1 cellular context compared by ENCODE assay signal in the genomic region with DNA sequence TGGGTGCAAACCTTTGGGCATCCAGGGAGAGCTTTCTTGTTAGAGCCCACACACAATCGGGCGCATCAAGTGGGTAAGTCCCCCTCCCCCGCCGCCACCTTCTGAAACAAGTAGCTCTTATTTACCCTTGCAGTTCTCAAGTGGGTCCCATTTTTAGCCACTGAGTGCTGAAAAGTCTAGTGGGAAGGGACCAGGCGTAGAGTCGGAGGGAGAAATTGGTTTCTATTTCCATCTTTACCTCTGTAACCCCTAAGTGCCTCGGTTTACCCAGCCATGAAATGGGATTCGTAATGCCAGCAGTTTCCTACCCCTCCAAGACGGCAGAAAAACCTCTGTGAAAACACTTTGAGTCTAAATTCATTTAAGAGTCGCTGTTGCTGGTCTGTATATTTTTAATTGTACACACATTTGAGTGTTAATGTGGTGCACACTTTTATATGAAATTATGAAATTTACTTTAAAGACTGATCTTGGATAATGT.
TF ChIP-seq lines count a peak whose summit lies in the region.

No MANE protein-coding gene starts in this region.

TF ChIP-seq in K562, 482 proteins besides CTCF, POLR2A, EP300 and RAD21 (continued from another document):
- TF ChIP-seq, protein P1, sequence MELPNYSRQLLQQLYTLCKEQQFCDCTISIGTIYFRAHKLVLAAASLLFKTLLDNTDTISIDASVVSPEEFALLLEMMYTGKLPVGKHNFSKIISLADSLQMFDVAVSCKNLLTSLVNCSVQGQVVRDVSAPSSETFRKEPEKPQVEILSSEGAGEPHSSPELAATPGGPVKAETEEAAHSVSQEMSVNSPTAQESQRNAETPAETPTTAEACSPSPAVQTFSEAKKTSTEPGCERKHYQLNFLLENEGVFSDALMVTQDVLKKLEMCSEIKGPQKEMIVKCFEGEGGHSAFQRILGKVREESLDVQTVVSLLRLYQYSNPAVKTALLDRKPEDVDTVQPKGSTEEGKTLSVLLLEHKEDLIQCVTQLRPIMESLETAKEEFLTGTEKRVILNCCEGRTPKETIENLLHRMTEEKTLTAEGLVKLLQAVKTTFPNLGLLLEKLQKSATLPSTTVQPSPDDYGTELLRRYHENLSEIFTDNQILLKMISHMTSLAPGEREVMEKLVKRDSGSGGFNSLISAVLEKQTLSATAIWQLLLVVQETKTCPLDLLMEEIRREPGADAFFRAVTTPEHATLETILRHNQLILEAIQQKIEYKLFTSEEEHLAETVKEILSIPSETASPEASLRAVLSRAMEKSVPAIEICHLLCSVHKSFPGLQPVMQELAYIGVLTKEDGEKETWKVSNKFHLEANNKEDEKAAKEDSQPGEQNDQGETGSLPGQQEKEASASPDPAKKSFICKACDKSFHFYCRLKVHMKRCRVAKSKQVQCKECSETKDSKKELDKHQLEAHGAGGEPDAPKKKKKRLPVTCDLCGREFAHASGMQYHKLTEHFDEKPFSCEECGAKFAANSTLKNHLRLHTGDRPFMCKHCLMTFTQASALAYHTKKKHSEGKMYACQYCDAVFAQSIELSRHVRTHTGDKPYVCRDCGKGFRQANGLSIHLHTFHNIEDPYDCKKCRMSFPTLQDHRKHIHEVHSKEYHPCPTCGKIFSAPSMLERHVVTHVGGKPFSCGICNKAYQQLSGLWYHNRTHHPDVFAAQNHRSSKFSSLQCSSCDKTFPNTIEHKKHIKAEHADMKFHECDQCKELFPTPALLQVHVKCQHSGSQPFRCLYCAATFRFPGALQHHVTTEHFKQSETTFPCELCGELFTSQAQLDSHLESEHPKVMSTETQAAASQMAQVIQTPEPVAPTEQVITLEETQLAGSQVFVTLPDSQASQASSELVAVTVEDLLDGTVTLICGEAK (IDR thresholded peaks at IDR 0.05) = 0 out of 2 replicates have a peak, but pooled peaks have one; percentile 18
- TF ChIP-seq, protein P1 (CRISPR knock-in tag; IDR thresholded peaks at IDR 0.05) = no peak
- TF ChIP-seq SMAD1 (IDR thresholded peaks at IDR 0.05; ENCODE audit: low read depth, low read length, partially characterized antibody) = no peak
- no peak for TF ChIP-seq KLF6 (CRISPR knock-in tag; IDR thresholded peaks at IDR 0.05; ENCODE audit: borderline replicate concordance)
- TF ChIP-seq RBM14 (IDR thresholded peaks at IDR 0.05; ENCODE audit: borderline replicate concordance, insufficient read depth, low read depth, low read length) = no peak
- TF ChIP-seq, protein P2, sequence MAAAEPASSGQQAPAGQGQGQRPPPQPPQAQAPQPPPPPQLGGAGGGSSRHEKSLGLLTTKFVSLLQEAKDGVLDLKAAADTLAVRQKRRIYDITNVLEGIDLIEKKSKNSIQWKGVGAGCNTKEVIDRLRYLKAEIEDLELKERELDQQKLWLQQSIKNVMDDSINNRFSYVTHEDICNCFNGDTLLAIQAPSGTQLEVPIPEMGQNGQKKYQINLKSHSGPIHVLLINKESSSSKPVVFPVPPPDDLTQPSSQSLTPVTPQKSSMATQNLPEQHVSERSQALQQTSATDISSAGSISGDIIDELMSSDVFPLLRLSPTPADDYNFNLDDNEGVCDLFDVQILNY (CRISPR knock-in tag; IDR thresholded peaks at IDR 0.05) = no peak
- peak; percentile 75 for TF ChIP-seq BCOR (IDR thresholded peaks at IDR 0.05)
- TF ChIP-seq KDM1A (IDR thresholded peaks at IDR 0.05) = peak in 1 of 2 experiments; percentile 77; a peak in 2 of 4 replicates
- TF ChIP-seq CEBPB (tag; IDR thresholded peaks at IDR 0.05) = no peak
- 0 out of 2 replicates have a peak, but pooled peaks have one; percentile 19 for TF ChIP-seq FOXM1 (IDR thresholded peaks at IDR 0.05; ENCODE audit: low read depth)
- TF ChIP-seq FOXM1 (CRISPR knock-in tag; IDR thresholded peaks at IDR 0.05; ENCODE audit: low read depth) = no peak
